13 cellular contexts compared by ENCODE assay signal in the genomic region with DNA sequence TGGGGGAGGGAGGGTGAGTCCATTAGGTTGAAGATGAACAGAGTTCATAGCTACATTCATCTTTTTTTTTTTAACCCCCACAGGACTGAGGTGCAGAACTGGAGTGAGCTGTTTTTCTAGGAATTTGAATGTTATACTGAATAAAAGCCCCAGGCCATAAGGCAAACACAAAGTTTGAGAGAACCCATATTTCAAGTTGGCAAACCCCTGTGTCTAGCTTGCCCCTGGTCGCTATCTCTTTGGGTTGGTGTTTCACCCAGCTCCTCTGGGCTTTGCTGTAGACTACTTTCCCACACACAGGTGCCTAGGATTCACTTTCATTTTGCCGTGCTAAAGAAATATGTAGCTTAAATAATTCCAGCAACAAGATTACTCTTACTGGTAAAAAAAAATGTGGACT. TPM values are rescaled to one million over a fixed set of nuclear protein-coding genes. Genes with fewer than 3 reads are reported as not detected.
DNase-seq lines count a peak whose midpoint lies in the region; ATAC-seq and TF ChIP-seq lines count a peak whose summit lies in the region.
"Had no signal": no experiment of that assay in that cellular context is flagged by ENCODE, and none has a peak within 500 bp of the region (broad histone marks: within the 10 kb centered on the region; RNA-seq: fewer than 3 reads in every experiment).

No MANE protein-coding gene starts in this region.

- intact Hi-C loops in activated CD4-positive, alpha-beta T cell treated with anti-CD3 and anti-CD28 coated beads for 36 hours (cut with DNase I, micrococcal nuclease): no loop called here

- H3K36me3 ChIP-seq in upper lobe of left lung: no peaks in the 10 kb centered on the region

- no peak overlapping the region for H3K27ac Mint-ChIP-seq in activated CD4-positive, alpha-beta T cell treated with anti-CD3 and anti-CD28 coated beads for 36 hours

- no peak for TF ChIP-seq CTCF in coronary artery (IDR thresholded peaks at IDR 0.05)
- no peak for TF ChIP-seq CTCF in upper lobe of left lung (IDR thresholded peaks at IDR 0.05)

- POLR2A ChIA-PET in activated CD4-positive, alpha-beta T cell treated with anti-CD3 and anti-CD28 coated beads for 36 hours (lab: Charles Lee): no interaction called here

- H3K27ac ChIP-seq in coronary artery (peak overlapping the region; percentile 38 to 73), upper lobe of left lung (peak overlapping the region; percentile 19 to 89 (median 82))

- H3K36me3 Mint-ChIP-seq in activated CD4-positive, alpha-beta T cell treated with anti-CD3 and anti-CD28 coated beads for 36 hours (ENCODE audit: low read depth): peaks cover 2% of the 10 kb centered on the region

- H3K27me3 Mint-ChIP-seq in activated CD4-positive, alpha-beta T cell treated with anti-CD3 and anti-CD28 coated beads for 36 hours: peaks cover 32% of the 10 kb centered on the region

- CTCF ChIA-PET in activated CD4-positive, alpha-beta T cell treated with anti-CD3 and anti-CD28 coated beads for 36 hours (lab: Charles Lee): interaction anchor here (0.6 to 1.6 kb wide), 2 partner anchors 27 to 34 kb away, joined by 3 read pairs; no protein-coding TSS in a partner anchor

- no peaks in the 10 kb centered on the region for H3K4me1 ChIP-seq in upper lobe of left lung

- no peak for TF ChIP-seq POLR2A in upper lobe of left lung (IDR thresholded peaks at IDR 0.05)

- H3K4me3 Mint-ChIP-seq in activated CD4-positive, alpha-beta T cell treated with anti-CD3 and anti-CD28 coated beads for 36 hours: no peak overlapping the region

- ATAC-seq in HG03378 (IDR thresholded peaks at IDR 0.05; ENCODE audit: unreplicated experiment) (peak; percentile 49), upper lobe of left lung (ENCODE audit: low FRiP score in 2 of 2) (no peak)
- no peak for ATAC-seq in activated CD4-positive, alpha-beta T cell treated with anti-CD3 and anti-CD28 coated beads for 36 hours

- H3K4me3 ChIP-seq in coronary artery: peak overlapping the region; percentile 37
- H3K4me3 ChIP-seq in upper lobe of left lung: peak overlapping the region in 1 of 4 donors; percentile 4

- no peaks in the 10 kb centered on the region for H3K4me1 Mint-ChIP-seq in activated CD4-positive, alpha-beta T cell treated with anti-CD3 and anti-CD28 coated beads for 36 hours

- DNase-seq in NCI-H2081 (lab: John Stamatoyannopoulos, UW): peak; percentile 54 to 76
- no peak for DNase-seq in NCI-H2081 treated with DMSO at 0.1 percent for 48 hours (lab: John Stamatoyannopoulos, UW)
- no peak for DNase-seq in coronary artery (ENCODE audit: low spot score)
- no peak for DNase-seq in upper lobe of left lung
- DNase-seq in hepatic stellate cell (ENCODE audit: low spot score): no peak
- no peak for DNase-seq in activated CD4-positive, alpha-beta T cell treated with anti-CD3 and anti-CD28 coated beads, Interleukin-2, amount 50 U/mL, for 48 hours
- no peak for DNase-seq in activated CD4-positive, alpha-beta T cell treated with anti-CD3 and anti-CD28 coated beads for 36 hours
- DNase-seq: activated CD8-positive, alpha-beta memory T cell treated with anti-CD3 and anti-CD28 coated beads, Interleukin-2, amount 50 U/mL, for 48 hours; central memory CD4-positive, alpha-beta T cell; T-helper 1 cell had no signal

- no peaks in the 10 kb centered on the region for H3K27me3 ChIP-seq in upper lobe of left lung

- H3K9me3 Mint-ChIP-seq in activated CD4-positive, alpha-beta T cell treated with anti-CD3 and anti-CD28 coated beads for 36 hours (ENCODE audit: low read depth): peaks cover 3% of the 10 kb centered on the region

- no peak for TF ChIP-seq EP300 in upper lobe of left lung (IDR thresholded peaks at IDR 0.05)

- no peaks in the 10 kb centered on the region for H3K9me3 ChIP-seq in upper lobe of left lung

- 29 to 40% methylated on average over 2 of the region's 2 CpGs for WGBS in upper lobe of left lung, 2 donors

RNA-seq across cellular contexts. Expression of gene LMO3, which starts 5.2 kb away (rescaled TPM):
- 100 to 1,000 TPM; 100 to 372 (median 166) TPM for total RNA-seq in upper lobe of left lung
- total RNA-seq in activated CD4-positive, alpha-beta T cell treated with anti-CD3 and anti-CD28 coated beads for 36 hours: not detected
- total RNA-seq: glomerular endothelial cell, NCI-H460 had no signal

Comparison
In these comparisons a context has a peak if more than half of its experiments do, and no peak if none do; other contexts are left out.
1. DNase-seq: peak in NCI-H2081 (2 of 2); none in NCI-H2081 treated with DMSO at 0.1 percent for 48 hours (single experiment), coronary artery (single experiment), upper lobe of left lung (0 of 2), hepatic stellate cell (single experiment), activated CD4-positive, alpha-beta T cell treated with anti-CD3 and anti-CD28 coated beads, Interleukin-2, amount 50 U/mL, for 48 hours (0 of 2) and activated CD4-positive, alpha-beta T cell treated with anti-CD3 and anti-CD28 coated beads for 36 hours (single experiment).
2. RNA of gene LMO3, which starts 5.2 kb away (total RNA-seq): 100 to 372 TPM in upper lobe of left lung; not detected in activated CD4-positive, alpha-beta T cell treated with anti-CD3 and anti-CD28 coated beads for 36 hours; every median in the first group is over 100 times any median in the second.